ENCODE assay signal across 6 cellular contexts in the genomic region with DNA sequence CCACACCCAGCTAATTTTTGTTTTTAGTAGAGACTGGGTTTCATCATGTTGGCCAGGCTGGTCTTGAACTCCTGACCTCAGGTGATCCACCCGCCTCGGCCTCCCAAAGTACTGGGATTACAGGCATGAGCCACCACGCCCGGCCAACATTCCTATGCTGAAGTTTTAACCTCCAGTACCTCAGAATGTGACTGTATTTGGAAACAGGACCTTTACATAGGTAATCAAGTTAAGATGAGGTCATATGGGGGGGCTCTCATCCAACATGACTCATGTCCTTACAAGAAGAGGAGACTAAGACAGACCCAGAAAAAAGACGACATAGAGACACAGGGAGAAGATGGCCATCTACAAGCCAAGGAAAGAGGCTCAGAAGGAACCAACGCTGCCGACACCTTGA.
DNase-seq lines count a peak whose midpoint lies in the region; ATAC-seq, FAIRE-seq and TF ChIP-seq lines count a peak whose summit lies in the region.
"Not testable (repeated sequence)": the region's sequence is repeated elsewhere in the genome, so short reads cannot be mapped to it uniquely, and the experiment has no call there.

No MANE protein-coding gene starts in this region.

- H3K9me3 Mint-ChIP-seq in glutamatergic neuron (ENCODE audit: unreplicated experiment) = not testable (repeated sequence)

- not testable (repeated sequence) for H4K20me1 ChIP-seq in K562 (replicated peaks; ENCODE audit: control insufficient read depth, insufficient read depth, low read length)

- H3K9ac ChIP-seq in K562 (ENCODE audit: insufficient read depth in 1 of 2, low read depth in 2 of 2, low read length in 2 of 2) = not testable (repeated sequence)

- TF ChIP-seq EP300 in K562 (IDR thresholded peaks at IDR 0.05; ENCODE audit: low read length) = not testable (repeated sequence)

- DNase-seq in Daoy (ENCODE audit: low read depth) (peak; percentile 15), M059J (ENCODE audit: low read depth) (peak; percentile 8), kidney tubule cell (ENCODE audit: low spot score) (peak; percentile 31), posterior vena cava (ENCODE audit: low spot score) (peak; percentile 35)
- DNase-seq in K562 (ENCODE audit: extremely low read depth in 1 of 4, low spot score in 3 of 4); glutamatergic neuron: not testable (repeated sequence)

- H3K27me3 ChIP-seq in K562 (ENCODE audit: control insufficient read depth in 2 of 2, insufficient read depth in 2 of 2, low read length in 2 of 2) = peaks cover 17 to 35% of the 10 kb centered on the region in 2 experiments; a peak in 4 of 5 replicates

- H3K36me3 ChIP-seq in K562 (ENCODE audit: control insufficient read depth, insufficient read depth, low read length) = not testable (repeated sequence)

- WGBS in K562 (ENCODE audit: insufficient coverage, low coverage, missing lambda C conversion rate) = 4% methylated on average over 7 of the region's 7 CpGs

- intact Hi-C loops in K562 (cut with micrococcal nuclease) = loop anchor here (10.0 kb wide), 1 partner anchor 361 kb away; a partner anchor contains a TSS
- intact Hi-C loops in posterior vena cava (cut with DNase I) = not testable (repeated sequence)

- not testable (repeated sequence) for BruUV-seq in K562 (replicated peaks; lab: Mats Ljungman, UMichigan)

- H3K9me1 ChIP-seq in K562 (ENCODE audit: control insufficient read depth, insufficient read depth, low read length) = not testable (repeated sequence)

- POLR2A ChIA-PET in K562 (lab: Yijun Ruan, JAX) = interaction anchor here (1.2 kb wide), 1 partner anchor 56 kb away, joined by 4 read pairs; no protein-coding TSS in a partner anchor

- H2AFZ ChIP-seq in K562 (ENCODE audit: low read depth, low read length) = not testable (repeated sequence)

- H3K4me2 ChIP-seq in K562 (ENCODE audit: insufficient read depth, low read length) = not testable (repeated sequence)

- TF ChIP-seq POLR2A in K562 (conservative IDR thresholded peaks at IDR 0.05) = not testable (repeated sequence)

- not testable (repeated sequence) for H3K4me3 ChIP-seq in K562

- H3K4me1 ChIP-seq in K562 (replicated peaks in 1 of 2; ENCODE audit: control insufficient read depth in 2 of 2, insufficient read depth in 2 of 2, low read length in 2 of 2) = not testable (repeated sequence)

- not testable (repeated sequence) for TF ChIP-seq CTCF in K562 (IDR thresholded peaks at IDR 0.05 in 2 of 3, conservative IDR thresholded peaks at IDR 0.05 in 1 of 3; ENCODE audit: insufficient read depth in 2 of 3, low read depth in 1 of 3, low read length in 3 of 3); glutamatergic neuron (IDR thresholded peaks at IDR 0.05; ENCODE audit: partially characterized antibody, unreplicated experiment)

- not testable (repeated sequence) for H3K4me3 Mint-ChIP-seq in glutamatergic neuron (ENCODE audit: unreplicated experiment)

- not testable (repeated sequence) for TF ChIP-seq RAD21 in K562 (CRISPR knock-in tag; conservative IDR thresholded peaks at IDR 0.05 in 1 of 2, IDR thresholded peaks at IDR 0.05 in 1 of 2)

- H3K36me3 Mint-ChIP-seq in glutamatergic neuron (ENCODE audit: unreplicated experiment) = not testable (repeated sequence)

- H3K4me1 Mint-ChIP-seq in glutamatergic neuron (ENCODE audit: low read depth, unreplicated experiment) = peaks cover 32% of the 10 kb centered on the region

- H3K27ac ChIP-seq in K562 (ENCODE audit: extremely low read depth, low read depth, low read length) = not testable (repeated sequence)

- not testable (repeated sequence) for ATAC-seq in K562

- CTCF ChIA-PET in K562 (lab: Yijun Ruan, JAX; ENCODE audit: low intra/inter-chr PET ratio) = not testable (repeated sequence)

- H3K79me2 ChIP-seq in K562 (ENCODE audit: control insufficient read depth, insufficient read depth, low read length) = not testable (repeated sequence)

- H3K27ac Mint-ChIP-seq in glutamatergic neuron (ENCODE audit: unreplicated experiment) = peak overlapping the region; percentile 43

- in situ Hi-C loops in K562 (cut with MboI) = not testable (repeated sequence)

- not testable (repeated sequence) for H3K27me3 Mint-ChIP-seq in glutamatergic neuron (ENCODE audit: unreplicated experiment)

- not testable (repeated sequence) for H3K9me3 ChIP-seq in K562 (replicated peaks; ENCODE audit: control insufficient read depth, insufficient read depth, low read depth, low read length)

- not testable (repeated sequence) for FAIRE-seq in K562 (lab: Jason Lieb, UNC)

TF ChIP-seq in K562, 482 proteins besides CTCF, POLR2A, EP300 and RAD21:
- TF ChIP-seq, protein P1, sequence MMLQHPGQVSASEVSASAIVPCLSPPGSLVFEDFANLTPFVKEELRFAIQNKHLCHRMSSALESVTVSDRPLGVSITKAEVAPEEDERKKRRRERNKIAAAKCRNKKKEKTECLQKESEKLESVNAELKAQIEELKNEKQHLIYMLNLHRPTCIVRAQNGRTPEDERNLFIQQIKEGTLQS (IDR thresholded peaks at IDR 0.05) = peak; percentile 85
- TF ChIP-seq, protein P1 (CRISPR knock-in tag; conservative IDR thresholded peaks at IDR 0.05) = not testable (repeated sequence)
- peak; percentile 25; the same call in 1 of the 2 replicates for TF ChIP-seq JUND (IDR thresholded peaks at IDR 0.05; ENCODE audit: borderline replicate concordance, low read depth, low read length)
- not testable (repeated sequence) for TF ChIP-seq JUND (tag; IDR thresholded peaks at IDR 0.05; ENCODE audit: borderline replicate concordance, low read depth, low read length)
